In genomic region chr11:31817621-31818493, GRCh38 we compare ENCODE assay signal across 10 cellular contexts. TPM values are rescaled to one million over a fixed set of nuclear protein-coding genes. Genes with fewer than 3 reads are reported as not detected.
DNase-seq lines count a peak whose midpoint lies in the region; ATAC-seq, FAIRE-seq and TF ChIP-seq lines count a peak whose summit lies in the region.
"Had no signal": no experiment of that assay in that cellular context is flagged by ENCODE, and none has a peak within 500 bp of the region (broad histone marks: within the 10 kb centered on the region; RNA-seq: fewer than 3 reads in every experiment).

No MANE protein-coding gene starts in this region.

- peaks cover 70% of the 10 kb centered on the region for H3K27me3 ChIP-seq in astrocyte (ENCODE audit: insufficient read depth, low read length)
- peaks cover 27 to 100% (median 100%) of the 10 kb centered on the region in 7 donors for H3K27me3 ChIP-seq in spleen (replicated peaks in 1 of 7)

- H3K4me2 ChIP-seq in astrocyte (ENCODE audit: low read length), result peak overlapping the region; percentile 99

- H4K20me1 ChIP-seq in astrocyte (ENCODE audit: insufficient read depth, low read length), result no peaks in the 10 kb centered on the region

- H3K4me1 Mint-ChIP-seq in activated CD4-positive, alpha-beta T cell treated with anti-CD3 and anti-CD28 coated beads, Interleukin-2, amount 10 ng/mL, durations not matched to agents 7 days and 5 days, result peaks cover 10% of the 10 kb centered on the region
- H3K4me1 Mint-ChIP-seq in astrocyte (ENCODE audit: low read depth, unreplicated experiment) (peaks cover 4% of the 10 kb centered on the region), immature natural killer cell (peaks cover 29 to 30% of the 10 kb centered on the region in 2 donors)

- no peak overlapping the region for H3K27ac Mint-ChIP-seq in activated CD4-positive, alpha-beta T cell treated with anti-CD3 and anti-CD28 coated beads, Interleukin-2, amount 10 ng/mL, durations not matched to agents 7 days and 5 days
- H3K27ac Mint-ChIP-seq in astrocyte (ENCODE audit: unreplicated experiment) (peak overlapping the region; percentile 34), immature natural killer cell (no peak overlapping the region)

- no peak for DNase-seq in activated CD4-positive, alpha-beta T cell treated with anti-CD3 and anti-CD28 coated beads, Interleukin-2, amount 10 ng/mL, durations not matched to agents 7 days and 5 days
- no peak for DNase-seq in activated CD4-positive, alpha-beta T cell treated with anti-CD3 and anti-CD28 coated beads for 48 hours
- no peak for DNase-seq in astrocyte (ENCODE audit: low read depth)
- no peak for DNase-seq in immature natural killer cell
- peak; percentile 68 for DNase-seq in spleen
- DNase-seq in NCI-H128 (lab: John Stamatoyannopoulos, UW; ENCODE audit: unreplicated experiment), result no peak
- DNase-seq in stimulated activated CD8-positive, alpha-beta memory T cell treated with anti-CD3 and anti-CD28 coated beads, Interleukin-4, amount 100 ng/mL, for 48 hours, result no peak
- DNase-seq: MV-4-11 had no signal

- intact Hi-C loops in spleen (cut with DNase I; ENCODE audit: low total_unique reads), result no loop called here

- peak overlapping the region; percentile 56 for H3K4me3 Mint-ChIP-seq in activated CD4-positive, alpha-beta T cell treated with anti-CD3 and anti-CD28 coated beads, Interleukin-2, amount 10 ng/mL, durations not matched to agents 7 days and 5 days
- H3K4me3 Mint-ChIP-seq in astrocyte (ENCODE audit: unreplicated experiment), result no peak overlapping the region
- peak overlapping the region; percentile 35 to 66 (median 58) for H3K4me3 Mint-ChIP-seq in immature natural killer cell

- FAIRE-seq in astrocyte (lab: Jason Lieb, UNC), result no peak
- FAIRE-seq: colon had no signal

- CTCF ChIA-PET in activated CD4-positive, alpha-beta T cell treated with anti-CD3 and anti-CD28 coated beads, Interleukin-2, amount 10 ng/mL, durations not matched to agents 7 days and 5 days (lab: Charles Lee), result interaction anchor here (0.6 to 2.8 kb wide), 2 partner anchors 8 to 10 kb away, joined by 3 to 6 read pairs; no protein-coding TSS in a partner anchor

- no peak for TF ChIP-seq POLR2A in spleen (IDR thresholded peaks at IDR 0.05)

- H3K9ac ChIP-seq in astrocyte (ENCODE audit: low read length), result peak overlapping the region; percentile 49

- H3K27ac ChIP-seq in astrocyte (ENCODE audit: low read depth, low read length) (no peak overlapping the region), spleen (no peak overlapping the region)

- ATAC-seq in HG03521 (IDR thresholded peaks at IDR 0.05; ENCODE audit: unreplicated experiment), result no peak

- peaks cover 76% of the 10 kb centered on the region for H3K27me3 Mint-ChIP-seq in activated CD4-positive, alpha-beta T cell treated with anti-CD3 and anti-CD28 coated beads, Interleukin-2, amount 10 ng/mL, durations not matched to agents 7 days and 5 days
- H3K27me3 Mint-ChIP-seq in astrocyte (ENCODE audit: low read depth, unreplicated experiment) (peaks cover 75% of the 10 kb centered on the region), immature natural killer cell (ENCODE audit: low read depth in 3 of 3) (peaks cover 33 to 51% (median 42%) of the 10 kb centered on the region in 3 donors)

- no peak for TF ChIP-seq CTCF in astrocyte (IDR thresholded peaks at IDR 0.05; ENCODE audit: insufficient read depth, low read depth, low read length)
- TF ChIP-seq CTCF in spleen (IDR thresholded peaks at IDR 0.05 in 8 of 11, conservative IDR thresholded peaks at IDR 0.05 in 3 of 11), result no peak

- no peaks in the 10 kb centered on the region for H3K9me3 Mint-ChIP-seq in activated CD4-positive, alpha-beta T cell treated with anti-CD3 and anti-CD28 coated beads, Interleukin-2, amount 10 ng/mL, durations not matched to agents 7 days and 5 days
- H3K9me3 Mint-ChIP-seq in astrocyte (ENCODE audit: unreplicated experiment) (peaks cover 17% of the 10 kb centered on the region), immature natural killer cell (peaks cover 0 to 14% (median 3%) of the 10 kb centered on the region in 6 donors)

- POLR2A ChIA-PET in activated CD4-positive, alpha-beta T cell treated with anti-CD3 and anti-CD28 coated beads, Interleukin-2, amount 10 ng/mL, durations not matched to agents 7 days and 5 days (lab: Charles Lee), result no interaction called here

- WGBS in spleen, 5 donors, result 6 to 14% (median 6%) methylated on average over 30 to 62 of the region's 62 CpGs

- H2AFZ ChIP-seq in astrocyte (ENCODE audit: low read depth, low read length), result peak overlapping the region; percentile 76

- H3K36me3 ChIP-seq in astrocyte (ENCODE audit: insufficient read depth, low read length) (no peaks in the 10 kb centered on the region), spleen (no peaks in the 10 kb centered on the region)

- peaks cover 3% of the 10 kb centered on the region for H3K36me3 Mint-ChIP-seq in activated CD4-positive, alpha-beta T cell treated with anti-CD3 and anti-CD28 coated beads, Interleukin-2, amount 10 ng/mL, durations not matched to agents 7 days and 5 days (ENCODE audit: low read depth)
- peaks cover 3% of the 10 kb centered on the region for H3K36me3 Mint-ChIP-seq in astrocyte (ENCODE audit: low read depth, unreplicated experiment)
- no peaks in the 10 kb centered on the region for H3K36me3 Mint-ChIP-seq in immature natural killer cell

- H3K4me3 ChIP-seq in astrocyte (ENCODE audit: insufficient read depth, low read depth, low read length) (peak overlapping the region; percentile 60), spleen (peak overlapping the region in 7 of 8 donors; percentile 16 to 52 (median 33))

- H3K79me2 ChIP-seq in astrocyte (ENCODE audit: insufficient read depth, low read length), result peaks cover 4% of the 10 kb centered on the region

- H3K9me3 ChIP-seq in astrocyte (ENCODE audit: insufficient read depth, low read depth, low read length), result no peaks in the 10 kb centered on the region
- peaks cover 0 to 18% (median 0%) of the 10 kb centered on the region in 8 donors for H3K9me3 ChIP-seq in spleen

- H3K4me1 ChIP-seq in astrocyte (ENCODE audit: insufficient read depth, low read length) (peaks cover 13% of the 10 kb centered on the region), spleen (peaks cover 50 to 70% (median 55%) of the 10 kb centered on the region in 6 donors)

RNA-seq across cellular contexts. Expression of gene PAX6, which starts 6.7 kb away (rescaled TPM):
- total RNA-seq in activated CD4-positive, alpha-beta T cell treated with anti-CD3 and anti-CD28 coated beads, Interleukin-2, amount 10 ng/mL, durations not matched to agents 7 days and 5 days, result not detected
- total RNA-seq in astrocyte (3.9 and 12.2 TPM in 2 replicates), spleen (not detected)
- polyA plus RNA-seq in immature natural killer cell (not detected), spleen (under 1 TPM in 2 of 3 donors, not detected in 1; 0.02 to 0.05 TPM)
